8 cellular contexts compared by ENCODE assay signal in the genomic region with DNA sequence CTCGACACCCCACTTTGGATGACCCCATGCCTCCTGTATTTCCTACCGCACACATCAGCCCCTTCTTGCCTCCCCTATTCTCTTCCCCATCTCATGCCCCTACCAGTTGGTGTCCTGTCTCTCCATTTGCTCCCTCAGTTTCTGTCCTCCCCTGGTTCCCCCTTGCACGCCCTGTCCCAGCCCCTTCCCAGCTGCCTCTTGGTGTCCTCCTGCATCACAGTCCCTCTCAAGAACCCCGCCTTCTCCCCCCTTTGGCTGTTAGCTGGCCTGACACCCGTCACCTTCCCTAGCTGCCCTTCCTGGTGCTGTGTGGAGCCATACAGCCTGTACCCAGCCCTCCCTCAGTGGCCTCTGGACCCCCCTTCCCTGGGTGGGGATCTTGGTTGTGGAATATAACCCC. TPM values are rescaled to one million over a fixed set of nuclear protein-coding genes. Genes with fewer than 3 reads are reported as not detected.
DNase-seq lines count a peak whose midpoint lies in the region; ATAC-seq and TF ChIP-seq lines count a peak whose summit lies in the region.

No MANE protein-coding gene starts in this region.

- 33 to 41% (median 38%) methylated on average over 5 of the region's 5 CpGs for WGBS in heart left ventricle, 4 donors
- WGBS in ectodermal cell, 2 experiments, result 16 to 21% methylated on average over 5 of the region's 5 CpGs

- H3K4me1 ChIP-seq in heart left ventricle, result peaks cover 0 to 20% (median 6%) of the 10 kb centered on the region in 12 donors
- peaks cover 25% of the 10 kb centered on the region for H3K4me1 ChIP-seq in ectodermal cell (ENCODE audit: control insufficient read depth, insufficient read depth, low read length)
- H3K4me1 ChIP-seq in vagina, result peaks cover 17% of the 10 kb centered on the region

- H3K27me3 Mint-ChIP-seq in natural killer cell (ENCODE audit: low read depth in 2 of 2), result peaks cover 40 to 43% of the 10 kb centered on the region in 2 donors

- H3K4me3 Mint-ChIP-seq in natural killer cell, result peak overlapping the region; percentile 67

- H3K27me3 ChIP-seq in heart left ventricle (peaks cover 0 to 13% (median 0%) of the 10 kb centered on the region in 9 donors), ectodermal cell (ENCODE audit: control insufficient read depth, insufficient read depth, low read length, poor library complexity, severe bottlenecking) (peaks cover 13% of the 10 kb centered on the region), vagina (no peaks in the 10 kb centered on the region)

- H3K27ac ChIP-seq in heart left ventricle, result peak overlapping the region in 4 of 12 donors; percentile 18 to 63 (median 55)
- no peak overlapping the region for H3K27ac ChIP-seq in ectodermal cell (ENCODE audit: insufficient read depth, low read depth, low read length, poor library complexity, severe bottlenecking)
- peak overlapping the region; percentile 34 for H3K27ac ChIP-seq in vagina

- H3K4me3 ChIP-seq in heart left ventricle, result peak overlapping the region in 11 of 12 donors; percentile 38 to 72 (median 57)
- H3K4me3 ChIP-seq in ectodermal cell (ENCODE audit: insufficient read depth, low read depth, low read length), result peak overlapping the region; percentile 44
- peak overlapping the region; percentile 46 to 58 for H3K4me3 ChIP-seq in vagina

- H3K4me1 Mint-ChIP-seq in natural killer cell, result peaks cover 0 to 14% of the 10 kb centered on the region in 2 donors

- TF ChIP-seq POLR2A in heart left ventricle (IDR thresholded peaks at IDR 0.05) (no peak), vagina (IDR thresholded peaks at IDR 0.05) (no peak)

- intact Hi-C loops in heart left ventricle (cut with DNase I), result loop anchor here in 1 of 10 donors (5.0 kb wide), 1 partner anchor 113 kb away; no protein-coding TSS in a partner anchor
- intact Hi-C loops in Right ventricle myocardium superior (cut with DNase I), result loop anchor here (5.0 kb wide), 1 partner anchor 43 kb away; a partner anchor contains a TSS
- intact Hi-C loops in natural killer cell (cut with micrococcal nuclease), result no loop called here
- intact Hi-C loops in vagina (cut with DNase I), result no loop called here

- no peaks in the 10 kb centered on the region for H3K9me3 Mint-ChIP-seq in natural killer cell

- no peaks in the 10 kb centered on the region for H3K36me3 Mint-ChIP-seq in natural killer cell

- TF ChIP-seq CTCF in heart left ventricle (IDR thresholded peaks at IDR 0.05) (no peak), natural killer cell (IDR thresholded peaks at IDR 0.05) (no peak), vagina (IDR thresholded peaks at IDR 0.05) (no peak)

- H3K36me3 ChIP-seq in heart left ventricle, result no peaks in the 10 kb centered on the region
- H3K36me3 ChIP-seq in ectodermal cell (ENCODE audit: control insufficient read depth, insufficient read depth, low read length), result no peaks in the 10 kb centered on the region
- H3K36me3 ChIP-seq in vagina, result no peaks in the 10 kb centered on the region

- no peak overlapping the region for H3K27ac Mint-ChIP-seq in natural killer cell

- ATAC-seq in heart left ventricle (peak in 3 of 4 donors; percentile 4 to 24 (median 13)), Right ventricle myocardium superior (ENCODE audit: poor library complexity) (no peak), natural killer cell (no peak), HG02884 (IDR thresholded peaks at IDR 0.05; ENCODE audit: unreplicated experiment) (no peak)

- H3K9me3 ChIP-seq in heart left ventricle (no peaks in the 10 kb centered on the region), ectodermal cell (ENCODE audit: control insufficient read depth, low read length) (no peaks in the 10 kb centered on the region), vagina (no peaks in the 10 kb centered on the region)

- DNase-seq in heart left ventricle (no peak), Right ventricle myocardium superior (no peak), natural killer cell (no peak), vagina (ENCODE audit: extremely low spot score in 2 of 2) (no peak), NCI-H187 treated with DMSO at 0.1 percent for 48 hours (lab: John Stamatoyannopoulos, UW) (no peak), SIG-M5 treated with dmso at 0.1 percent for 504 hours (lab: John Stamatoyannopoulos, UW; ENCODE audit: unreplicated experiment) (no peak)

RNA-seq across cellular contexts. Expression of a gene that starts 41.5 kb away (rescaled TPM):
- total RNA-seq in heart left ventricle (10 to 100 TPM in 5 of 9 donors, 1 to 10 TPM in 4; 2.5 to 14.6 (median 10.3) TPM), Right ventricle myocardium superior (11.1 TPM), natural killer cell (under 1 TPM in 2 of 3 donors, not detected in 1; 0.09 to 0.27 TPM), vagina (23.3 TPM)
- polyA plus RNA-seq in heart left ventricle, result 10 to 100 TPM in 1 of 2 donors, 1 to 10 TPM in 1; 2.7 to 14.6 TPM
- polyA plus RNA-seq in ectodermal cell (2013, experiment 1 of 4), result 9.7 TPM
- polyA plus RNA-seq in ectodermal cell (2013, experiment 2 of 4), result 10.6 TPM
- polyA plus RNA-seq in ectodermal cell (2013, experiment 3 of 4), result 8.7 TPM
- 10.8 TPM for polyA plus RNA-seq in ectodermal cell (2013, experiment 4 of 4)

Comparison
In these comparisons a context has a peak if more than half of its experiments do, and no peak if none do; other contexts are left out.
1. ATAC-seq: peak in heart left ventricle (3 of 4); none in Right ventricle myocardium superior (single experiment), natural killer cell (0 of 3) and HG02884 (single experiment).
2. Peak in every context shown above with its lines, with median percentiles within 50 percentile points of each other: H3K4me3 ChIP-seq.